8 cellular contexts compared by ENCODE assay signal in genomic region chr4:176320340-176320975, GRCh38.
DNase-seq lines count a peak whose midpoint lies in the region; ATAC-seq lines count a peak whose summit lies in the region.

No MANE protein-coding gene starts in this region.

- peak; percentile 60 for DNase-seq in NCI-H345 (lab: John Stamatoyannopoulos, UW)
- DNase-seq in NCI-H345 treated with DMSO at 0.1 percent for 48 hours (lab: John Stamatoyannopoulos, UW; ENCODE audit: unreplicated experiment), result no peak
- peak; percentile 52 to 69 for DNase-seq in NCI-H2081 (lab: John Stamatoyannopoulos, UW)
- DNase-seq in cerebellar cortex (ENCODE audit: low spot score), result peak; percentile 85
- DNase-seq in kidney tubule cell (ENCODE audit: low spot score), result peak; percentile 87
- peak; percentile 78 to 87 for DNase-seq in stimulated activated CD4-positive, alpha-beta T cell treated with anti-CD3 and anti-CD28 coated beads, Interleukin-15, amount 100 ng/mL, for 48 hours (ENCODE audit: low read depth in 2 of 2)

- ATAC-seq in HG02885 (IDR thresholded peaks at IDR 0.05; ENCODE audit: poor library complexity, unreplicated experiment), result peak; percentile 79
- ATAC-seq in activated CD4-positive, CD25-positive, alpha-beta regulatory T cell treated with anti-CD3 and anti-CD28 coated beads, Interleukin-2, amount 50 U/mL, for 24 hours, result peak; percentile 76 to 82
